22 cellular contexts compared by ENCODE assay signal in the genomic region with DNA sequence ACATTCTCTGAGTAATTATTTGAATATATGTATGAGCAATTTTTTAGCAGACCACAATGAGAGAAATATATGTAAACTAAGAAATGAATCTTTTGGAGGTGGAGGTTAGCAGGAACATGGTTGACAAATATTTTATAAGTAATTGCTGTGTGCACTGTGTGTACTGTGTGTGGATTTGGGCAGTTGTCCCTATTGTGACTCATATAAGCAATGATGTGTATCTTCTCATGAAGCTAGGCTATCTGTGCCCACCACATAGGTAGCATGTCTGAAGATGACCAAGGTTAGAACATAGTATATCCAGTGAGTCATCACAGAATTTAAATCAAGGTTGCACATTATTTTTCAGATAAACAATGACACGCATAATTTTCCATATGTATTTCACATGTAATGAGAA.
"Had no signal": no experiment of that assay in that cellular context is flagged by ENCODE, and none has a peak within 500 bp of the region (broad histone marks: within the 10 kb centered on the region; RNA-seq: fewer than 3 reads in every experiment).

No MANE protein-coding gene starts in this region.

- H3K27ac ChIP-seq: brain microvascular endothelial cell, coronary artery, gastroesophageal sphincter, heart left ventricle, thoracic aorta, upper lobe of right lung had no signal

- H3K4me3 ChIP-seq: coronary artery, gastroesophageal sphincter, heart left ventricle, thoracic aorta, upper lobe of right lung had no signal

- ATAC-seq: activated naive CD4-positive, alpha-beta T cell treated with anti-CD3 and anti-CD28 coated beads, Interleukin-2, amount 50 U/mL, for 72 hours; gastroesophageal sphincter; heart left ventricle; left colon; sciatic nerve; SK-N-SH treated with all-trans-retinoic acid at 6 μM for 48 hours; upper lobe of right lung; WTC11 had no signal

- DNase-seq: activated gamma-delta T cell treated with Interleukin-2 at 50 U/mL for 16 hours; activated T-cell treated with anti-CD3 and anti-CD28 coated beads, Interleukin-2, amount 50 U/mL, for 1 hour; aorta; endodermal cell; heart left ventricle; islet precursor cell; left colon; mesenchymal stem cell; nephron progenitor cell; nucleus accumbens; stimulated activated CD4-positive, alpha-beta T cell treated with anti-CD3 and anti-CD28 coated beads, Interleukin-4, amount 100 ng/mL, for 24 hours; stimulated activated naive CD4-positive, alpha-beta T cell treated with Interleukin-2 at 50 U/mL for 16 hours; upper lobe of right lung had no signal

- H3K9me3 ChIP-seq: gastroesophageal sphincter, thoracic aorta, upper lobe of right lung had no signal

- H3K36me3 ChIP-seq: brain microvascular endothelial cell, gastroesophageal sphincter, heart left ventricle, thoracic aorta, upper lobe of right lung had no signal

- H3K4me1 ChIP-seq: gastroesophageal sphincter, heart left ventricle, upper lobe of right lung had no signal

- FAIRE-seq: TTC549 had no signal

- H3K27me3 ChIP-seq: brain microvascular endothelial cell, gastroesophageal sphincter, heart left ventricle, upper lobe of right lung had no signal
